Comparison of ENCODE assay signal across 24 cellular contexts in genomic region chr9:138068601-138069035, GRCh38.
DNase-seq lines count a peak whose midpoint lies in the region; ATAC-seq, FAIRE-seq and TF ChIP-seq lines count a peak whose summit lies in the region.
"Had no signal": no experiment of that assay in that cellular context is flagged by ENCODE, and none has a peak within 500 bp of the region (broad histone marks: within the 10 kb centered on the region; RNA-seq: fewer than 3 reads in every experiment).

No MANE protein-coding gene starts in this region.

- no peaks in the 10 kb centered on the region for H3K9me2 ChIP-seq in GM23338 (ENCODE audit: insufficient read depth)

- H3K4me3 Mint-ChIP-seq in GM23338 = no peak overlapping the region
- H3K4me3 Mint-ChIP-seq: activated T-cell treated with anti-CD3 and anti-CD28 coated beads, Interleukin-2, amount 50 U/mL, for 24 hours; natural killer cell treated with Interleukin-12 subunit alpha and Interleukin-12 subunit beta and Interleukin-15 and Interleukin-18, amount 100 ng/mL, for 72 hours had no signal

- H3K36me3 ChIP-seq in GM23338 (ENCODE audit: insufficient read depth) = no peaks in the 10 kb centered on the region
- no peaks in the 10 kb centered on the region for H3K36me3 ChIP-seq in HEK293 (ENCODE audit: control insufficient read depth in 2 of 2, insufficient read depth in 1 of 2, low read length in 2 of 2)
- H3K36me3 ChIP-seq in H1 (ENCODE audit: control insufficient read depth in 2 of 4, insufficient read depth in 4 of 4, low read length in 3 of 4) = no peaks in the 10 kb centered on the region
- H3K36me3 ChIP-seq: lower lobe of right lung, ovary, upper lobe of left lung had no signal

- no peak overlapping the region for H2AK5ac ChIP-seq in H1 (ENCODE audit: low read depth, low read length)

- no peak overlapping the region for H4K5ac ChIP-seq in H1 (ENCODE audit: insufficient read length, low read depth, low read length)

- H3K27ac Mint-ChIP-seq in GM23338 = no peak overlapping the region; the same call in 1 of the 2 replicates
- H3K27ac Mint-ChIP-seq: activated T-cell treated with anti-CD3 and anti-CD28 coated beads, Interleukin-2, amount 50 U/mL, for 24 hours; natural killer cell treated with Interleukin-12 subunit alpha and Interleukin-12 subunit beta and Interleukin-15 and Interleukin-18, amount 100 ng/mL, for 72 hours had no signal

- H3K23me2 ChIP-seq in H1 (ENCODE audit: low read depth, low read length) = no peaks in the 10 kb centered on the region

- H3F3A ChIP-seq in GM23338 (replicated peaks; ENCODE audit: low read depth) = 0 out of 2 replicates have a peak, but pooled peaks cover 2% of the 10 kb centered on the region

- H3K9me3 ChIP-seq in HEK293 (ENCODE audit: control insufficient read depth, insufficient read depth, low read depth, low read length) = no peaks in the 10 kb centered on the region
- peaks cover 37 to 76% of the 10 kb centered on the region in 2 experiments; a peak in 3 of 4 replicates for H3K9me3 ChIP-seq in H1 (ENCODE audit: insufficient read depth in 2 of 2, low read depth in 1 of 2, low read length in 1 of 2)
- H3K9me3 ChIP-seq: lower lobe of right lung, mucosa of descending colon, ovary, upper lobe of left lung had no signal

- H2BK120ac ChIP-seq in H1 (replicated peaks; ENCODE audit: low read depth, low read length) = no peak overlapping the region

- POLR2A ChIA-PET in HEK293 (lab: Yijun Ruan, JAX) = no interaction called here
- POLR2A ChIA-PET in H1 (lab: Charles Lee; ENCODE audit: partially characterized antibody) = no interaction called here

- TF ChIP-seq POLR2A in H1 (IDR thresholded peaks at IDR 0.05; ENCODE audit: control extremely low read depth in 1 of 2, low read depth in 2 of 2, low read length in 2 of 2) = no peak

- intact Hi-C loops in posterior vena cava (cut with DNase I) = no loop called here

- H2BK12ac ChIP-seq in H1 (ENCODE audit: low read depth, low read length) = peak overlapping the region; percentile 62; the same call in 1 of the 2 replicates

- H3K27me3 ChIP-seq in GM23338 (ENCODE audit: insufficient read depth) = no peaks in the 10 kb centered on the region
- H3K27me3 ChIP-seq in H1 (replicated peaks in 1 of 4; ENCODE audit: control insufficient read depth in 3 of 4, extremely low read depth in 1 of 4, insufficient read depth in 3 of 4, low read length in 3 of 4) = no peaks in the 10 kb centered on the region; a peak in 1 of 7 replicates
- H3K27me3 ChIP-seq: ovary, upper lobe of left lung had no signal

- H3K56ac ChIP-seq in H1 (replicated peaks; ENCODE audit: insufficient read length, low read depth, low read length) = no peak overlapping the region

- H4K20me1 ChIP-seq in GM23338 (replicated peaks; ENCODE audit: insufficient read depth) = no peaks in the 10 kb centered on the region
- no peaks in the 10 kb centered on the region for H4K20me1 ChIP-seq in H1 (replicated peaks in 1 of 2; ENCODE audit: control insufficient read depth in 1 of 2, insufficient read depth in 2 of 2, low read length in 2 of 2)

- H2AFZ ChIP-seq in GM23338 (no peak overlapping the region), H1 (ENCODE audit: low read length) (no peak overlapping the region)

- no peak overlapping the region for H3K14ac ChIP-seq in H1 (ENCODE audit: insufficient read length)

- ATAC-seq in GM23338 = peak; percentile 5; the same call in 2 of the 3 replicates
- ATAC-seq in HG03039 (IDR thresholded peaks at IDR 0.05; ENCODE audit: unreplicated experiment) = no peak
- ATAC-seq: mucosa of descending colon; natural killer cell treated with Interleukin-12 subunit alpha and Interleukin-12 subunit beta and Interleukin-15 and Interleukin-18, amount 100 ng/mL, for 72 hours had no signal

- no peak overlapping the region for H4K8ac ChIP-seq in H1 (ENCODE audit: extremely low read depth, insufficient read depth, low read length)

- TF ChIP-seq RAD21 in H1 (IDR thresholded peaks at IDR 0.05 in 1 of 2, conservative IDR thresholded peaks at IDR 0.05 in 1 of 2; ENCODE audit: low read depth in 2 of 2, low read length in 2 of 2) = no peak

- H3K36me3 Mint-ChIP-seq in GM23338 (ENCODE audit: low read depth) = peaks cover 8% of the 10 kb centered on the region
- H3K36me3 Mint-ChIP-seq: natural killer cell treated with Interleukin-12 subunit alpha and Interleukin-12 subunit beta and Interleukin-15 and Interleukin-18, amount 100 ng/mL, for 72 hours had no signal

- H3K4me1 ChIP-seq in GM23338 (ENCODE audit: insufficient read depth) = peaks cover 30% of the 10 kb centered on the region
- H3K4me1 ChIP-seq in HEK293 (ENCODE audit: control insufficient read depth, insufficient read depth, low read length) = no peaks in the 10 kb centered on the region
- H3K4me1 ChIP-seq in H1 (replicated peaks in 1 of 4; ENCODE audit: control insufficient read depth in 3 of 4, insufficient read depth in 4 of 4, low read length in 3 of 4) = peaks cover 0 to 24% (median 9%) of the 10 kb centered on the region in 4 experiments; a peak in 5 of 7 replicates
- H3K4me1 ChIP-seq: lower lobe of right lung, upper lobe of left lung had no signal

- H4K91ac ChIP-seq in H1 (replicated peaks; ENCODE audit: insufficient read length, low read length) = no peak overlapping the region

- no peak overlapping the region for H3K18ac ChIP-seq in H1 (ENCODE audit: extremely low read depth, low read length)

- peak overlapping the region; percentile 73 for H2BK5ac ChIP-seq in H1 (ENCODE audit: low read depth, low read length)

- peaks cover 54% of the 10 kb centered on the region for H3K4me1 Mint-ChIP-seq in GM23338

- TF ChIP-seq CTCF in GM23338 (conservative IDR thresholded peaks at IDR 0.05; ENCODE audit: low read depth in 2 of 2) (no peak), HEK293 (tag by site-specific recombination; IDR thresholded peaks at IDR 0.05) (no peak), H1 (IDR thresholded peaks at IDR 0.05; ENCODE audit: control extremely low read depth in 1 of 3, insufficient read depth in 1 of 3, low read depth in 1 of 3, low read length in 3 of 3) (no peak)

- no peaks in the 10 kb centered on the region for H3K9me3 Mint-ChIP-seq in GM23338
- H3K9me3 Mint-ChIP-seq: activated T-cell treated with anti-CD3 and anti-CD28 coated beads, Interleukin-2, amount 50 U/mL, for 24 hours; natural killer cell treated with Interleukin-12 subunit alpha and Interleukin-12 subunit beta and Interleukin-15 and Interleukin-18, amount 100 ng/mL, for 72 hours had no signal

- H3K4me3 ChIP-seq in GM23338 = no peak overlapping the region
- H3K4me3 ChIP-seq in HEK293 (ENCODE audit: low read depth, low read length) = no peak overlapping the region
- no peak overlapping the region for H3K4me3 ChIP-seq in H1 (ENCODE audit: extremely low read depth in 1 of 4, insufficient read depth in 2 of 4, low read depth in 3 of 4, low read length in 4 of 4)
- H3K4me3 ChIP-seq: lower lobe of right lung, mucosa of descending colon, ovary, upper lobe of left lung had no signal

- H3K23ac ChIP-seq in H1 (ENCODE audit: insufficient read length) = no peak overlapping the region

- CTCF ChIA-PET in HEK293 (lab: Yijun Ruan, JAX) (no interaction called here), H1 (lab: Charles Lee; ENCODE audit: partially characterized antibody) (interaction anchor here (0.7 to 1.1 kb wide), 2 partner anchors 18 to 35 kb away, joined by 3 to 4 read pairs; no protein-coding TSS in a partner anchor)

- 77% methylated on average over 9 of the region's 9 CpGs; no CpG with 5 or more reads in 1 of the 2 experiments for WGBS in H1 (ENCODE audit: extremely low coverage in 1 of 2, insufficient coverage in 1 of 2, insufficient read length in 1 of 2, insufficient replicate concordance in 2 of 2, low coverage in 1 of 2, low lambda C conversion rate in 2 of 2, missing lambda C conversion rate in 1 of 2), 2 experiments

- DNase-seq in GM23338 (ENCODE audit: low spot score) = no peak
- peak in 1 of 2 experiments; percentile 48 for DNase-seq in H1 (ENCODE audit: low read depth in 1 of 2, low spot score in 2 of 2)
- DNase-seq in posterior vena cava (ENCODE audit: low spot score) = peak; percentile 76
- no peak for DNase-seq in stimulated activated CD4-positive, alpha-beta T cell treated with anti-CD3 and anti-CD28 coated beads, Interleukin-12 subunit alpha, Interleukin-12 subunit beta, amount 100 ng/mL, for 4 hours
- no peak for DNase-seq in SW 1271 (lab: John Stamatoyannopoulos, UW)
- DNase-seq: activated naive CD4-positive, alpha-beta T cell; activated T-cell treated with anti-CD3 and anti-CD28 coated beads, Interleukin-2, amount 50 U/mL, for 24 hours; Calu3; lower lobe of right lung; mucosa of descending colon; NCI-H1048; NCI-H1694; NCI-H2171 treated with DMSO at 0.1 percent for 48 hours; NCI-H524; stimulated activated CD4-positive, alpha-beta T cell treated with anti-CD3 and anti-CD28 coated beads, Interleukin-2, amount 100 ng/mL, for 48 hours; substantia nigra; T-helper 2 cell had no signal

- no peak overlapping the region; the same call in 1 of the 2 replicates for H3K27ac ChIP-seq in GM23338 (ENCODE audit: low read depth)
- no peak overlapping the region for H3K27ac ChIP-seq in HEK293 (ENCODE audit: extremely low read depth, low read depth, low read length)
- H3K27ac ChIP-seq in H1 (ENCODE audit: low read depth, low read length) = no peak overlapping the region; the same call in 1 of the 2 replicates
- H3K27ac ChIP-seq: lower lobe of right lung, ovary, upper lobe of left lung had no signal

- H2BK20ac ChIP-seq in H1 (ENCODE audit: low read length) = no peak overlapping the region

- no peak for TF ChIP-seq EP300 in H1 (IDR thresholded peaks at IDR 0.05; ENCODE audit: borderline replicate concordance in 1 of 2, low read depth in 2 of 2, low read length in 2 of 2)

- peak overlapping the region; percentile 55; the same call in 1 of the 2 replicates for H3K4me2 ChIP-seq in GM23338
- H3K4me2 ChIP-seq in H1 (ENCODE audit: insufficient read depth in 1 of 2, low read depth in 2 of 2, low read length in 2 of 2) = peak overlapping the region in 1 of 2 experiments; percentile 14; a peak in 1 of 4 replicates

- no peak overlapping the region for H3K9ac ChIP-seq in H1 (replicated peaks in 1 of 4; ENCODE audit: extremely low read depth in 1 of 4, low read depth in 3 of 4, low read length in 3 of 4)

- no peak for FAIRE-seq in H1 (lab: Jason Lieb, UNC)
- FAIRE-seq: islet of Langerhans, RCC 7860 had no signal

- H3K27me3 Mint-ChIP-seq in GM23338 (ENCODE audit: insufficient read depth, low read depth, poor library complexity) = peaks cover 7% of the 10 kb centered on the region

- H2BK15ac ChIP-seq in H1 (ENCODE audit: low read length) = no peak overlapping the region

- H3K79me2 ChIP-seq in GM23338 (replicated peaks; ENCODE audit: insufficient read depth) = no peaks in the 10 kb centered on the region
- no peaks in the 10 kb centered on the region for H3K79me2 ChIP-seq in H1 (ENCODE audit: control insufficient read depth in 1 of 2, insufficient read depth in 2 of 2, low read length in 2 of 2)

- H3K4ac ChIP-seq in H1 (replicated peaks; ENCODE audit: insufficient read length, low read depth, low read length) = peak overlapping the region; percentile 21

- no peaks in the 10 kb centered on the region for H3K79me1 ChIP-seq in H1 (ENCODE audit: low read depth, low read length)

TF ChIP-seq in GM23338, 12 proteins besides CTCF, POLR2A, EP300 and RAD21 (continues in another document):
- TF ChIP-seq POLR2AphosphoS5 (IDR thresholded peaks at IDR 0.05; ENCODE audit: low read depth) = no peak

TF ChIP-seq in HEK293, 187 proteins besides CTCF, POLR2A, EP300 and RAD21 (continues in another document):
- no peak for TF ChIP-seq HOXC10 (CRISPR knock-in tag; IDR thresholded peaks at IDR 0.05)
